In the genomic region with DNA sequence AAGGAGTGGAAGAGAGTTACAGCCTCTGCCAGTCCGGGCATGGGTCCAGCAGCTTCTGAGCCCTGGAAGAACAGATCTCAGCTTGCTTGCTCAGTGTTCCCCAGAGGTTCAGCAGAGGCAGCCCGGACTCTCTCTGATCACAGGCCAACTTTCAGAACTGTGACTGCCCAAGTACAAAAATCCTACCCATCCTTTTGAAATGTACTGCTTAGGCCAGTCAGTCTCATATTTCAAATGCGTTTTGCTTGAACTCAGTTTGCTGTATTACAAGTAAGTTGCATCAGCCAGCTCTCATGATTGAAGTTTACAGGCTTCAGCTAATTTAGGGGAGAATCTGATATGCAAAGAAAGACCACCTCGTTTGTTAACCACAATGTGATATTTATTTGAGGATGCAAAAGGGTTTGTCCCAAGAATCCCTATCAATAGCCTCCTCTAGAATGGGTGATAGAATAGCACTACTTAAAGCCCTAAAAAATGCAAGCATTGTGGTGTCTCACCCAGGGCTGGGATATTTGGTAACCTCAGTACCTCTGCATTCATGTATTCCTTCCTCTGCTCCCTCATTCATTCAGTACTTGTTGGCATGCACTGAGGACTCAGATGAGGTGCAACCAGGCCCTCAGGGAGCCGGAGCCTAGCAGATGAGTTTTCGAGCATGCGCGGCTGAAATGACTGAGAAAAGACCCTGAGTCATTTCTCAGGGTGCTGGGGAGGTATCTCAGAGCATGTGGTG, we compare ENCODE assay signal across 8 cellular contexts. TPM values are rescaled to one million over a fixed set of nuclear protein-coding genes. Genes with fewer than 3 reads are reported as not detected.
DNase-seq lines count a peak whose midpoint lies in the region; ATAC-seq and TF ChIP-seq lines count a peak whose summit lies in the region.

No MANE protein-coding gene starts in this region.

- DNase-seq in BE2C (peak; percentile 56), right atrium auricular region (ENCODE audit: low spot score) (peak; percentile 68), testis (peak; percentile 86), NCI-H1048 (lab: John Stamatoyannopoulos, UW) (no peak), inferior parietal cortex (ENCODE audit: extremely low spot score) (no peak)
- DNase-seq in activated CD4-positive, alpha-beta memory T cell treated with anti-CD3 and anti-CD28 coated beads for 36 hours, result peak; percentile 55

- TF ChIP-seq POLR2A in testis (IDR thresholded peaks at IDR 0.05), result no peak

- POLR2A ChIA-PET in activated CD4-positive, alpha-beta memory T cell treated with anti-CD3 and anti-CD28 coated beads for 36 hours (lab: Charles Lee), result interaction anchor here (1.0 to 1.1 kb wide), 2 partner anchors 8 to 9 kb away, joined by 3 to 4 read pairs; no protein-coding TSS in a partner anchor

- 68 to 74% methylated on average over 8 of the region's 8 CpGs for WGBS in testis, 2 donors

- H3K9me3 ChIP-seq in BE2C (no peaks in the 10 kb centered on the region), right atrium auricular region (no peaks in the 10 kb centered on the region), testis (no peaks in the 10 kb centered on the region)

- H3K4me3 ChIP-seq in BE2C (ENCODE audit: low read depth, low read length) (no peak overlapping the region), right atrium auricular region (no peak overlapping the region), testis (no peak overlapping the region)

- no peaks in the 10 kb centered on the region for H3K27me3 ChIP-seq in BE2C
- H3K27me3 ChIP-seq in right atrium auricular region, result no peaks in the 10 kb centered on the region
- no peaks in the 10 kb centered on the region for H3K27me3 ChIP-seq in testis

- H3K27me3 Mint-ChIP-seq in activated CD4-positive, alpha-beta memory T cell treated with anti-CD3 and anti-CD28 coated beads for 36 hours, result no peaks in the 10 kb centered on the region

- no peak for TF ChIP-seq CTCF in BE2C (IDR thresholded peaks at IDR 0.05; ENCODE audit: low read depth, low read length)
- no peak for TF ChIP-seq CTCF in right atrium auricular region (IDR thresholded peaks at IDR 0.05)
- TF ChIP-seq CTCF in testis (IDR thresholded peaks at IDR 0.05), result no peak

- CTCF ChIA-PET in activated CD4-positive, alpha-beta memory T cell treated with anti-CD3 and anti-CD28 coated beads for 36 hours (lab: Charles Lee), result interaction anchor here (0.9 kb wide), 1 partner anchor 19 kb away, joined by 5 read pairs; no protein-coding TSS in a partner anchor

- H3K36me3 Mint-ChIP-seq in activated CD4-positive, alpha-beta memory T cell treated with anti-CD3 and anti-CD28 coated beads for 36 hours, result peaks cover 42% of the 10 kb centered on the region

- H3K9me3 Mint-ChIP-seq in activated CD4-positive, alpha-beta memory T cell treated with anti-CD3 and anti-CD28 coated beads for 36 hours, result no peaks in the 10 kb centered on the region

- H3K4me3 Mint-ChIP-seq in activated CD4-positive, alpha-beta memory T cell treated with anti-CD3 and anti-CD28 coated beads for 36 hours, result no peak overlapping the region

- peak overlapping the region; percentile 87 for H3K27ac Mint-ChIP-seq in activated CD4-positive, alpha-beta memory T cell treated with anti-CD3 and anti-CD28 coated beads for 36 hours

- H3K36me3 ChIP-seq in BE2C (peaks cover 79% of the 10 kb centered on the region), right atrium auricular region (peaks cover 63% of the 10 kb centered on the region), testis (ENCODE audit: low read depth, missing control alignments) (no peaks in the 10 kb centered on the region)

- peaks cover 37% of the 10 kb centered on the region for H3K4me1 Mint-ChIP-seq in activated CD4-positive, alpha-beta memory T cell treated with anti-CD3 and anti-CD28 coated beads for 36 hours (ENCODE audit: low read depth)

- intact Hi-C loops in activated CD4-positive, alpha-beta memory T cell treated with anti-CD3 and anti-CD28 coated beads for 36 hours (cut with micrococcal nuclease), result no loop called here
- intact Hi-C loops in testis (cut with DNase I; ENCODE audit: low total_unique reads), result no loop called here

- H3K4me1 ChIP-seq in BE2C (no peaks in the 10 kb centered on the region; the same call in 1 of the 2 replicates), right atrium auricular region (peaks cover 0 to 23% of the 10 kb centered on the region in 2 donors), testis (peaks cover 7% of the 10 kb centered on the region)

- H3K27ac ChIP-seq in right atrium auricular region (peak overlapping the region in 1 of 2 donors; percentile 24), testis (peak overlapping the region in 1 of 2 donors; percentile 38)

- ATAC-seq in HG03439 (IDR thresholded peaks at IDR 0.05; ENCODE audit: unreplicated experiment) (peak; percentile 69), GM21360 (IDR thresholded peaks at IDR 0.05; ENCODE audit: unreplicated experiment) (no peak)

RNA-seq across cellular contexts. Expression of gene AIMP2, which starts 7.0 kb away (rescaled TPM):
- 159 TPM for polyA plus RNA-seq in BE2C (2012; ENCODE audit: insufficient read depth, insufficient read length, low read depth)
- 10 to 100 TPM; 38.6 to 39.5 TPM for total RNA-seq in activated CD4-positive, alpha-beta memory T cell treated with anti-CD3 and anti-CD28 coated beads for 36 hours
- total RNA-seq in right atrium auricular region (10 to 100 TPM; 38.4 to 53.0 TPM), testis (10 to 100 TPM; 53.0 to 63.4 TPM)
- polyA plus RNA-seq in testis (ENCODE audit: insufficient read depth, low read depth, low replicate concordance), result 121 TPM

RNA-seq across cellular contexts. Expression of gene PMS2, which starts 7.2 kb away (rescaled TPM):
- 11.5 TPM for polyA plus RNA-seq in BE2C (2012; ENCODE audit: insufficient read depth, insufficient read length, low read depth)
- 10 to 100 TPM; 21.0 to 21.4 TPM for total RNA-seq in activated CD4-positive, alpha-beta memory T cell treated with anti-CD3 and anti-CD28 coated beads for 36 hours
- total RNA-seq in right atrium auricular region (1 to 10 TPM; 5.0 to 5.3 TPM), testis (10 to 100 TPM in 1 of 2 donors, 1 to 10 TPM in 1; 9.9 to 13.3 TPM)
- 9.2 TPM for polyA plus RNA-seq in testis (ENCODE audit: insufficient read depth, low read depth, low replicate concordance)

RNA-seq across cellular contexts. Expression of gene ANKRD61, which starts 15.1 kb away (rescaled TPM):
- 1.5 TPM for polyA plus RNA-seq in BE2C (2012; ENCODE audit: insufficient read depth, insufficient read length, low read depth)
- total RNA-seq in activated CD4-positive, alpha-beta memory T cell treated with anti-CD3 and anti-CD28 coated beads for 36 hours, result under 1 TPM; 0.17 to 0.33 TPM
- not detected for total RNA-seq in right atrium auricular region
- total RNA-seq in testis, result 1 to 10 TPM; 6.8 to 8.4 TPM
- polyA plus RNA-seq in testis (ENCODE audit: insufficient read depth, low read depth, low replicate concordance), result 17.3 TPM

RNA-seq across cellular contexts. Expression of gene EIF2AK1, which starts 42.9 kb away (rescaled TPM):
- polyA plus RNA-seq in BE2C (2012; ENCODE audit: insufficient read depth, insufficient read length, low read depth), result 116 TPM
- 100 to 1,000 TPM; 139 to 141 TPM for total RNA-seq in activated CD4-positive, alpha-beta memory T cell treated with anti-CD3 and anti-CD28 coated beads for 36 hours
- total RNA-seq in right atrium auricular region (10 to 100 TPM; 73.2 to 95.2 TPM), testis (100 to 1,000 TPM; 278 to 286 TPM)
- 44.5 TPM for polyA plus RNA-seq in testis (ENCODE audit: insufficient read depth, low read depth, low replicate concordance)

RNA-seq across cellular contexts. Expression of gene RSPH10B, which starts 45.6 kb away (rescaled TPM):
- polyA plus RNA-seq in BE2C (2012; ENCODE audit: insufficient read depth, insufficient read length, low read depth), result not detected
- total RNA-seq in activated CD4-positive, alpha-beta memory T cell treated with anti-CD3 and anti-CD28 coated beads for 36 hours, result not detected
- not detected for total RNA-seq in right atrium auricular region
- 10 to 100 TPM; 19.0 to 53.0 TPM for total RNA-seq in testis
- polyA plus RNA-seq in testis (ENCODE audit: insufficient read depth, low read depth, low replicate concordance), result 54.7 TPM

Comparison
In these comparisons a context has a peak if more than half of its experiments do, and no peak if none do; other contexts are left out.
1. DNase-seq: peak in BE2C (single experiment), activated CD4-positive, alpha-beta memory T cell treated with anti-CD3 and anti-CD28 coated beads for 36 hours (single experiment), right atrium auricular region (single experiment) and testis (single experiment); none in NCI-H1048 (single experiment) and inferior parietal cortex (single experiment).
2. RNA of gene ANKRD61, which starts 15.1 kb away (total RNA-seq): 6.8 to 8.4 TPM in testis; 0.17 to 0.33 TPM in activated CD4-positive, alpha-beta memory T cell treated with anti-CD3 and anti-CD28 coated beads for 36 hours and not detected in right atrium auricular region; every median in the first group is over 4 times any median in the second.